In the genomic region with DNA sequence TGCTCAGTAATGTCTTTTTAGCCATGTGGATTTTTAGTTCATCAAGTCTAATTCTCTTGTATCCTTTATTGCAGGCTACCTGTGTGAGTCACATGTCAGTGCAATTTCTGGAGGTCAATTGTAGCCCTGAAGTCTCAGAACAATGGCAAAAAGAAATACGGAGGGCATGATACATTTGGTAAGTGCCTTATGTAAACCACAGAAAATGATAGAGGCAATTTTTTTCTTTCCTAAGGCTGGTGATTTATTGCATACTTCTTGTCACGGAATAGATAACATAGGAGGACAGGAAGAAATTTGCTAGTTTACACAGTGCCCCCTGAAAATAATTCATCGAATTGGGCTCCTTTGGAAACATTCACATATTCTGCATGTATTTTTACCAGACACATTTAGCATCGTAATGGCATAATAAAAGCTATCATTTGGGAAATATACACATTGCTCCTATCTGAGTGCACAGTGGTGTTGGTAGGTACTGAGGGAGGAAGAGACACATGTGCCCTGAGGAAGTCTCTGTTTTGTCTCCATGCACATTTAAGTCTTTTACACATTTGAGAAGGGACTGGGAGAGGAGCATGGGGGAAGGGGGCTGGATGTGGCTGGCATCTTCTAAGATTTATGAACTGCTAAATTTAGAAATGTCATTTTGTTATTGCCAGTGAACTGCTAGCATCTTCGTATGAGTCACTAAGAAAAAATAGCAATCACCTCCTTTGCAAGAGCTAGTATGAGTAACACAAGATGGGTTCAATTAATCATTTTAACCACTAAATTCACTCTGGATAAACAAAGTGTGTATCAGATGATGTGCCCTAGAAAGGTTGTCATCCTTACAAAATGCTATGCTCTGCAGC, we compare ENCODE assay signal across 13 cellular contexts.
A peak's percentile ranks its signal among the peaks of the same experiment; 100 is the strongest.
DNase-seq lines count a peak whose midpoint lies in the region; ATAC-seq and TF ChIP-seq lines count a peak whose summit lies in the region.
"Had no signal": no experiment of that assay in that cellular context is flagged by ENCODE, and none has a peak within 500 bp of the region (broad histone marks: within the 10 kb centered on the region; RNA-seq: fewer than 3 reads in every experiment).

No MANE protein-coding gene starts in this region.

- no peak overlapping the region for H3K27ac Mint-ChIP-seq in T-cell
- H3K27ac Mint-ChIP-seq: mesothelial cell of epicardium had no signal

- CTCF ChIA-PET in T-cell (lab: Charles Lee), result no interaction called here

- peaks cover 9 to 12% (median 10%) of the 10 kb centered on the region in 3 donors for H3K9me3 Mint-ChIP-seq in T-cell
- H3K9me3 Mint-ChIP-seq: mesothelial cell of epicardium had no signal

- H3K9me3 ChIP-seq in body of pancreas, result no peaks in the 10 kb centered on the region
- no peaks in the 10 kb centered on the region for H3K9me3 ChIP-seq in hepatocyte (ENCODE audit: low read depth)
- H3K9me3 ChIP-seq: testis had no signal

- H3K4me3 Mint-ChIP-seq in T-cell, result no peak overlapping the region
- H3K4me3 Mint-ChIP-seq: mesothelial cell of epicardium had no signal

- H3K4me1 Mint-ChIP-seq in T-cell, result no peaks in the 10 kb centered on the region

- H3K4me1 ChIP-seq in body of pancreas (no peaks in the 10 kb centered on the region), hepatocyte (ENCODE audit: insufficient read depth) (peaks cover 5% of the 10 kb centered on the region)
- H3K4me1 ChIP-seq: testis had no signal

- no peak for TF ChIP-seq CTCF in astrocyte of the spinal cord (IDR thresholded peaks at IDR 0.05; ENCODE audit: low read depth, low read length)
- TF ChIP-seq CTCF in body of pancreas (IDR thresholded peaks at IDR 0.05), result no peak
- TF ChIP-seq CTCF in hepatocyte (IDR thresholded peaks at IDR 0.05; ENCODE audit: poor library complexity), result no peak

- H3K36me3 Mint-ChIP-seq in T-cell, result no peaks in the 10 kb centered on the region
- H3K36me3 Mint-ChIP-seq: mesothelial cell of epicardium had no signal

- no peak for ATAC-seq in T-cell (replicated peaks in 1 of 4)
- ATAC-seq in body of pancreas, result no peak
- ATAC-seq in HG03520 (IDR thresholded peaks at IDR 0.05; ENCODE audit: unreplicated experiment), result no peak

- H2AFZ ChIP-seq in hepatocyte, result no peak overlapping the region

- no peaks in the 10 kb centered on the region for H3K27me3 ChIP-seq in body of pancreas
- H3K27me3 ChIP-seq in hepatocyte, result no peaks in the 10 kb centered on the region
- H3K27me3 ChIP-seq: testis had no signal

- intact Hi-C loops in body of pancreas (cut with DNase I), result no loop called here

- H3K27ac ChIP-seq in body of pancreas, result no peak overlapping the region
- no peak overlapping the region for H3K27ac ChIP-seq in hepatocyte
- H3K27ac ChIP-seq: testis had no signal

- POLR2A ChIA-PET in T-cell (lab: Charles Lee), result no interaction called here

- no peak overlapping the region for H3K4me2 ChIP-seq in hepatocyte

- H3K9me2 ChIP-seq in hepatocyte (replicated peaks; ENCODE audit: insufficient read depth), result no peaks in the 10 kb centered on the region

- in situ Hi-C loops in astrocyte of the spinal cord (cut with HindIII; ENCODE audit: low sequenced_read_pairs), result no loop called here

- no peaks in the 10 kb centered on the region for H4K20me1 ChIP-seq in hepatocyte (ENCODE audit: insufficient read depth, poor library complexity, severe bottlenecking)

- WGBS in body of pancreas, 2 donors, result 16 to 37% methylated on average over 5 of the region's 5 CpGs
- WGBS in hepatocyte (ENCODE audit: low lambda C conversion rate, missing lambda C conversion rate), result 52% methylated on average over 5 of the region's 5 CpGs

- no peaks in the 10 kb centered on the region for H3K27me3 Mint-ChIP-seq in T-cell

- H3K36me3 ChIP-seq in body of pancreas (replicated peaks in 1 of 2; ENCODE audit: insufficient read depth in 1 of 2, low read depth in 2 of 2), result no peaks in the 10 kb centered on the region
- no peaks in the 10 kb centered on the region for H3K36me3 ChIP-seq in hepatocyte (replicated peaks; ENCODE audit: insufficient read depth, low read depth)

- no peaks in the 10 kb centered on the region for H3K79me2 ChIP-seq in hepatocyte

- H3K4me3 ChIP-seq in astrocyte of the spinal cord (ENCODE audit: low read depth, low read length), result no peak overlapping the region
- no peak overlapping the region for H3K4me3 ChIP-seq in body of pancreas
- H3K4me3 ChIP-seq in hepatocyte, result no peak overlapping the region
- H3K4me3 ChIP-seq: testis had no signal

- TF ChIP-seq POLR2A in body of pancreas (IDR thresholded peaks at IDR 0.05), result no peak

- DNase-seq in GM03348 (ENCODE audit: low spot score) (peak; percentile 22), NCI-H146 treated with DMSO at 0.1 percent for 48 hours (lab: John Stamatoyannopoulos, UW; ENCODE audit: unreplicated experiment) (peak; percentile 86), astrocyte of the spinal cord (ENCODE audit: low read depth, low spot score) (peak; percentile 66), myocyte (ENCODE audit: low read depth) (peak; percentile 74), T-cell (no peak), body of pancreas (no peak), hepatocyte (ENCODE audit: low spot score) (no peak)
- DNase-seq: activated gamma-delta T cell treated with Interleukin-2 at 50 U/mL for 16 hours, erythroblast, NCI-H2171 treated with DMSO at 0.1 percent for 48 hours, testis had no signal

Comparison
In these comparisons a context has a peak if more than half of its experiments do, and no peak if none do; other contexts are left out.
1. DNase-seq: peak in GM03348 (single experiment), NCI-H146 treated with DMSO at 0.1 percent for 48 hours (single experiment), astrocyte of the spinal cord (single experiment) and myocyte (single experiment); none in T-cell (0 of 34), body of pancreas (0 of 4) and hepatocyte (single experiment).